In genomic region chr1:109399326-109399957, GRCh38 we compare ENCODE assay signal across 8 cellular contexts. TPM values are rescaled to one million over a fixed set of nuclear protein-coding genes. Genes with fewer than 3 reads are reported as not detected.
DNase-seq lines count a peak whose midpoint lies in the region; ATAC-seq, FAIRE-seq and TF ChIP-seq lines count a peak whose summit lies in the region.

No MANE protein-coding gene starts in this region.

- POLR2A ChIA-PET in BJ (lab: Charles Lee) = no interaction called here
- POLR2A ChIA-PET in activated CD8-positive, alpha-beta T cell treated with anti-CD3 and anti-CD28 coated beads for 36 hours (lab: Charles Lee) = interaction anchor here (0.9 to 1.5 kb wide), 2 partner anchors 10 to 316 kb away, joined by 3 to 5 read pairs; no protein-coding TSS in a partner anchor

- H3K27me3 ChIP-seq in BJ (ENCODE audit: control insufficient read depth, insufficient read depth, low read length) = no peaks in the 10 kb centered on the region

- peaks cover 8% of the 10 kb centered on the region for H3K4me1 Mint-ChIP-seq in activated CD8-positive, alpha-beta T cell treated with anti-CD3 and anti-CD28 coated beads for 36 hours (ENCODE audit: low read depth)

- H3K4me3 ChIP-seq in BJ (ENCODE audit: low read depth, low read length) = no peak overlapping the region

- TF ChIP-seq CTCF in BJ (IDR thresholded peaks at IDR 0.05; ENCODE audit: insufficient read depth, low read depth, low read length) = peak; percentile 42
- peak; percentile 76 for TF ChIP-seq CTCF in activated CD8-positive, alpha-beta T cell treated with anti-CD3 and anti-CD28 coated beads for 36 hours (IDR thresholded peaks at IDR 0.05)

- H3K27me3 Mint-ChIP-seq in activated CD8-positive, alpha-beta T cell treated with anti-CD3 and anti-CD28 coated beads for 36 hours = peaks cover 26% of the 10 kb centered on the region

- H3K27ac Mint-ChIP-seq in activated CD8-positive, alpha-beta T cell treated with anti-CD3 and anti-CD28 coated beads for 36 hours = no peak overlapping the region

- FAIRE-seq in GM19239 (lab: Jason Lieb, UNC) = peak; percentile 84

- no peaks in the 10 kb centered on the region for H3K9me3 Mint-ChIP-seq in activated CD8-positive, alpha-beta T cell treated with anti-CD3 and anti-CD28 coated beads for 36 hours

- CTCF ChIA-PET in BJ (lab: Yijun Ruan, JAX) = interaction anchor here (0.5 to 9.2 kb wide), 28 partner anchors 10 to 419 kb away, joined by 3 to 140 read pairs (median 4); partner anchors contain the start of genes CYB561D1, MYBPHL and PSRC1
- CTCF ChIA-PET in activated CD8-positive, alpha-beta T cell treated with anti-CD3 and anti-CD28 coated beads for 36 hours (lab: Charles Lee) = interaction anchor here (0.7 to 6.8 kb wide), 52 partner anchors 9 to 1964 kb away, joined by 3 to 123 read pairs (median 5); partner anchors contain the start of genes ATXN7L2, ELAPOR1, MYBPHL and PSMA5

- H3K36me3 ChIP-seq in BJ (ENCODE audit: control insufficient read depth, insufficient read depth, low read length) = peaks cover 2% of the 10 kb centered on the region

- intact Hi-C loops in activated CD8-positive, alpha-beta T cell treated with anti-CD3 and anti-CD28 coated beads for 36 hours (cut with micrococcal nuclease) = loop anchor here (2.0 to 5.0 kb wide), 3 partner anchors 123 to 187 kb away; partner anchors contain the start of gene SARS1

- no peak for DNase-seq in BJ (ENCODE audit: low read depth)
- DNase-seq in GM19239 (ENCODE audit: insufficient read length, low spot score) = no peak
- DNase-seq in NCI-H2171 treated with DMSO at 0.1 percent for 48 hours (lab: John Stamatoyannopoulos, UW) = peak; percentile 82
- DNase-seq in activated CD8-positive, alpha-beta T cell treated with anti-CD3 and anti-CD28 coated beads for 36 hours = no peak
- peak; percentile 72 for DNase-seq in glomerular visceral epithelial cell (ENCODE audit: extremely low spot score)
- DNase-seq in retina = peak; percentile 65
- DNase-seq in T1000 (lab: John Stamatoyannopoulos, UW) = no peak

- peaks cover 13% of the 10 kb centered on the region for H3K36me3 Mint-ChIP-seq in activated CD8-positive, alpha-beta T cell treated with anti-CD3 and anti-CD28 coated beads for 36 hours (ENCODE audit: low read depth)

- no peak for ATAC-seq in activated CD8-positive, alpha-beta T cell treated with anti-CD3 and anti-CD28 coated beads for 36 hours
- no peak for ATAC-seq in GM21423 (IDR thresholded peaks at IDR 0.05; ENCODE audit: unreplicated experiment)

- H3K4me3 Mint-ChIP-seq in activated CD8-positive, alpha-beta T cell treated with anti-CD3 and anti-CD28 coated beads for 36 hours = no peak overlapping the region

RNA-seq across cellular contexts. Expression of gene SORT1, which starts 1.7 kb away (rescaled TPM):
- 38.6 and 52.6 TPM in 2 replicates for polyA plus RNA-seq in BJ (2011; rRNA removed)
- polyA minus RNA-seq in BJ (2011; rRNA and poly(A)+ RNA removed) = 144 and 155 TPM in 2 replicates
- 1 to 10 TPM; 2.5 to 3.2 TPM for total RNA-seq in activated CD8-positive, alpha-beta T cell treated with anti-CD3 and anti-CD28 coated beads for 36 hours

RNA-seq across cellular contexts. Expression of gene PSMA5, which starts 26.8 kb away (rescaled TPM):
- 151 and 226 TPM in 2 replicates for polyA plus RNA-seq in BJ (2011; rRNA removed)
- polyA minus RNA-seq in BJ (2011; rRNA and poly(A)+ RNA removed) = 47.0 and 57.6 TPM in 2 replicates
- 100 to 1,000 TPM; 192 to 210 TPM for total RNA-seq in activated CD8-positive, alpha-beta T cell treated with anti-CD3 and anti-CD28 coated beads for 36 hours

Comparison
In these comparisons a context has a peak if more than half of its experiments do, and no peak if none do; other contexts are left out.
1. DNase-seq: peak in NCI-H2171 treated with DMSO at 0.1 percent for 48 hours (single experiment), glomerular visceral epithelial cell (single experiment) and retina (single experiment); none in BJ (single experiment), GM19239 (single experiment), activated CD8-positive, alpha-beta T cell treated with anti-CD3 and anti-CD28 coated beads for 36 hours (single experiment) and T1000 (single experiment).